22 cellular contexts compared by ENCODE assay signal in the genomic region with DNA sequence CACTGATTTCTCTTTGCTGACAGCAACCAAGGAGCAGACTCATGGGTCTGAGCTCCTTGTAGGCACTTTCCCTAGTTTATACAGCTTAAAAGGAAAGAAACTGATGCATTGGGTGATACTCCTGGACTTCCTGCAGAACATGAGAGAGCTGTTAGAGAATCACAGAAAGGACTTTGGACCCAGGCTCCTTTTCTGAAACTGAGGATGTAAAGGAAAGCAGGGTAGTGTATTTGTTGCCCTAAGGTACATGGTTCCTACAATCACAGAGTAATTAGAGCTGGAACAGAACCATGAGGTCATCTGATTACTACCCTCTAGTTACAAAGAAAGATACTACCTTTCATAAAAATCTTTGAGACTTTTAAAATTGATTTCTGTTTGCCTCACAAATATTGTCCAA.
"Had no signal": no experiment of that assay in that cellular context is flagged by ENCODE, and none has a peak within 500 bp of the region (broad histone marks: within the 10 kb centered on the region; RNA-seq: fewer than 3 reads in every experiment).

No MANE protein-coding gene starts in this region.

- H3K9me3 ChIP-seq: lower lobe of right lung, ovary, right lobe of liver, testis, thyroid gland, transverse colon, upper lobe of left lung, vagina had no signal

- H3K4me1 ChIP-seq: lower lobe of right lung, right atrium auricular region, right lobe of liver, stomach, testis, thyroid gland, transverse colon, upper lobe of left lung, vagina had no signal

- H3K27ac ChIP-seq: lower lobe of right lung, ovary, right atrium auricular region, right lobe of liver, stomach, testis, thyroid gland, transverse colon, upper lobe of left lung, vagina had no signal

- DNase-seq: islet precursor cell; lower lobe of right lung; mammary epithelial cell; mesenchymal stem cell; naive thymus-derived CD4-positive, alpha-beta T cell; ovary; right lobe of liver; stimulated activated CD4-positive, alpha-beta T cell treated with anti-CD3 and anti-CD28 coated beads, Interleukin-12 subunit alpha, Interleukin-12 subunit beta, amount 100 ng/mL, for 4 hours; stimulated activated CD4-positive, alpha-beta T cell treated with anti-CD3 and anti-CD28 coated beads, Interleukin-15, amount 100 ng/mL, for 24 hours; stimulated activated CD4-positive, alpha-beta T cell treated with anti-CD3 and anti-CD28 coated beads, Interleukin-2, amount 100 ng/mL, for 24 hours; stimulated activated CD4-positive, alpha-beta T cell treated with anti-CD3 and anti-CD28 coated beads, Interleukin-4, amount 100 ng/mL, for 1 hour; stimulated activated naive B cell treated with anti-CD40 and anti-IgM and Interleukin-4, amounts not matched to agents 10 μg/mL and 1 μg/mL and 100 μg/mL, for 72 hours; stimulated activated naive CD8-positive, alpha-beta T cell treated with anti-CD3 and anti-CD28 coated beads, Interleukin-15, Interleukin-2, amounts not matched to agents 100 U/mL and 50 U/mL, for 24 hours; stomach; testis; thyroid gland; transverse colon; upper lobe of left lung had no signal

- H3K36me3 ChIP-seq: lower lobe of right lung, ovary, right atrium auricular region, right lobe of liver, stomach, thyroid gland, transverse colon, upper lobe of left lung, vagina had no signal

- ATAC-seq: left lobe of liver; lower lobe of right lung; naive thymus-derived CD4-positive, alpha-beta T cell; natural killer cell treated with Interleukin-12 subunit alpha and Interleukin-12 subunit beta and Interleukin-15 and Interleukin-18, amount 100 ng/mL, for 72 hours; right lobe of liver; stimulated activated naive B cell treated with anti-CD40 and anti-IgM and Interleukin-4, amounts not matched to agents 10 μg/mL and 1 μg/mL and 100 μg/mL, for 72 hours; stimulated activated naive CD8-positive, alpha-beta T cell treated with anti-CD3 and anti-CD28 coated beads, Interleukin-15, Interleukin-2, amounts not matched to agents 100 U/mL and 50 U/mL, for 24 hours had no signal

- H3K27me3 ChIP-seq: ovary, right atrium auricular region, right lobe of liver, stomach, testis, thyroid gland, transverse colon, upper lobe of left lung, vagina had no signal

- H3K4me3 ChIP-seq: lower lobe of right lung, ovary, right atrium auricular region, right lobe of liver, stomach, testis, thyroid gland, transverse colon, upper lobe of left lung, vagina had no signal
